In the genomic region with DNA sequence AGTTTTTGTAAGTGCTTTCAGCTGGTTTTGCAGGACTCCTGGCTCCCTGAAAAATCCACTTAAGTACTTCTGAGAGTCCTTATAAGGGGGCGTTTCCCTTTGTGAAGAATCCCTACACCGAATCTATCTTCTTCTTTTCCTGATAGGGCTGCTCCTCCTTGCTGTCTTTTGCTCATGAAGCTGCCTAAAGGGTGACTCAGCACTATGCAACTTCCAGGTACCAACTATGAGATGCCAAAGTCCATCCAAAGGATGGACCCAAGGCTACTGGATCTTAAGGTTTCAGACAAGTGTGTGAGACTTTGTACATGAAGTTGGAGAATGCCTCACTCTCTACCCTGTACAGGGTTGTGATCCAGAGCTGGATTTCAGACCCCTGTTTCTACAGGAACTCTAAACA, we compare ENCODE assay signal across 15 cellular contexts.
"Had no signal": no experiment of that assay in that cellular context is flagged by ENCODE, and none has a peak within 500 bp of the region (broad histone marks: within the 10 kb centered on the region; RNA-seq: fewer than 3 reads in every experiment).

No MANE protein-coding gene starts in this region.

- H3K36me3 ChIP-seq: gastroesophageal sphincter, left lung, neutrophil had no signal

- H3K27me3 ChIP-seq: dorsolateral prefrontal cortex, gastroesophageal sphincter, left lung, neutrophil had no signal

- DNase-seq: activated CD4-positive, CD25-positive, alpha-beta regulatory T cell treated with anti-CD3 and anti-CD28 coated beads, Interleukin-2, amount 50 U/mL, for 72 hours; activated naive CD4-positive, alpha-beta T cell treated with anti-CD3 and anti-CD28 coated beads for 36 hours; activated naive CD8-positive, alpha-beta T cell treated with anti-CD3 and anti-CD28 coated beads, Interleukin-2, amount 50 U/mL, for 24 hours; activated T-cell treated with anti-CD3 and anti-CD28 coated beads for 4 hours; dorsolateral prefrontal cortex; left lung; mammary epithelial cell; naive thymus-derived CD8-positive, alpha-beta T cell; stimulated activated CD4-positive, alpha-beta T cell treated with anti-CD3 and anti-CD28 coated beads, Interleukin-2, amount 100 ng/mL, for 48 hours; T1000 had no signal

- H3K4me1 ChIP-seq: gastroesophageal sphincter, left lung, parathyroid adenoma had no signal

- H3K4me3 ChIP-seq: dorsolateral prefrontal cortex, gastroesophageal sphincter, left lung had no signal

- H3K27ac ChIP-seq: dorsolateral prefrontal cortex, gastroesophageal sphincter, left lung, neutrophil, parathyroid adenoma had no signal

- H3K9me3 ChIP-seq: neutrophil had no signal

- FAIRE-seq: astrocyte, islet of Langerhans had no signal
